ENCODE assay signal across 26 cellular contexts in the genomic region with DNA sequence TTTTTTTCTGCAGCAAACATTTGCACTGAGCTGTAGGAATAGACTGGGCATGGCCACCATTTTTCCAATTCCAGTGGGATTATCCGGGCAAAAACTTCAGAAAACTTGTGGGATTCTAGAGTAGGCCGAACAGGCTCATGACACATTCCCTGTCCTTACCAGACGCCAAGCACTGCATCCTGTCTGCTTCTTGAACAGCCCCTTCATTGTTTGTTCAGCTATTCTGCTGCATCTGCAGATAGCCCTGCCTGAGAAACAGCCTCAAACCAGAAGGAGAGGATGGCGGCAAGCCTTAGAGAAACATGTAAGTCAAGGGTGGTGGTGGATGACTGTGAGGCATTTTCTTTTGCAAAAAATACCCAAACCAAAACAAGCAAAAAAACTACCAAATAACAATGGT.
"Had no signal": no experiment of that assay in that cellular context is flagged by ENCODE, and none has a peak within 500 bp of the region (broad histone marks: within the 10 kb centered on the region; RNA-seq: fewer than 3 reads in every experiment).

No MANE protein-coding gene starts in this region.

- H3K4me1 ChIP-seq: esophagus muscularis mucosa, left ventricle myocardium inferior, sigmoid colon, suprapubic skin, tibial nerve had no signal

- FAIRE-seq: astrocyte, islet of Langerhans had no signal

- H3K36me3 ChIP-seq: brain microvascular endothelial cell, esophagus muscularis mucosa, left ventricle myocardium inferior, sigmoid colon, suprapubic skin, tibial nerve had no signal

- H3K9me3 ChIP-seq: esophagus muscularis mucosa, left ventricle myocardium inferior, sigmoid colon, suprapubic skin, tibial nerve had no signal

- DNase-seq: activated CD4-positive, alpha-beta memory T cell treated with anti-CD3 and anti-CD28 coated beads for 36 hours; activated CD4-positive, alpha-beta T cell treated with anti-CD3 and anti-CD28 coated beads, Interleukin-2, amount 10 ng/mL, durations not matched to agents 24 days and 14 days; activated CD4-positive, CD25-positive, alpha-beta regulatory T cell treated with anti-CD3 and anti-CD28 coated beads, Interleukin-2, amount 50 U/mL, for 72 hours; activated CD8-positive, alpha-beta memory T cell treated with anti-CD3 and anti-CD28 coated beads, Interleukin-2, amount 50 U/mL, for 48 hours; activated gamma-delta T cell; activated naive CD4-positive, alpha-beta T cell treated with anti-CD3 and anti-CD28 coated beads, Interleukin-2, amount 10 ng/mL, durations not matched to agents 7 days and 5 days; activated naive CD8-positive, alpha-beta T cell treated with anti-CD3 and anti-CD28 coated beads, Interleukin-2, amount 10 ng/mL, durations not matched to agents 7 days and 5 days; activated T-cell treated with anti-CD3 and anti-CD28 coated beads, Interleukin-2, amount 50 U/mL, for 24 hours; brain microvascular endothelial cell; central memory CD4-positive, alpha-beta T cell; endodermal cell; foreskin keratinocyte; left ventricle myocardium inferior; natural killer cell; retina; sigmoid colon; stimulated activated CD4-positive, alpha-beta T cell treated with anti-CD3 and anti-CD28 coated beads, Interleukin-15, amount 100 ng/mL, for 24 hours; stimulated activated CD4-positive, alpha-beta T cell treated with anti-CD3 and anti-CD28 coated beads, Interleukin-2, amount 100 ng/mL, for 24 hours; stimulated activated naive CD4-positive, alpha-beta T cell; T-helper 17 cell had no signal

- H3K27me3 ChIP-seq: brain microvascular endothelial cell, foreskin keratinocyte, sigmoid colon, suprapubic skin, tibial nerve had no signal

- ATAC-seq: foreskin keratinocyte, natural killer cell, T-helper 17 cell had no signal

- H3K27ac ChIP-seq: brain microvascular endothelial cell, esophagus muscularis mucosa, foreskin keratinocyte, left ventricle myocardium inferior, sigmoid colon, suprapubic skin had no signal

- H3K4me3 ChIP-seq: esophagus muscularis mucosa, left ventricle myocardium inferior, lung, sigmoid colon, suprapubic skin, tibial nerve had no signal
